8 cellular contexts compared by ENCODE assay signal in genomic region chr12:51393676-51394545, GRCh38. TPM values are rescaled to one million over a fixed set of nuclear protein-coding genes. Genes with fewer than 3 reads are reported as not detected.
DNase-seq lines count a peak whose midpoint lies in the region; ATAC-seq and TF ChIP-seq lines count a peak whose summit lies in the region.

No MANE protein-coding gene starts in this region.

- H3K9me3 ChIP-seq in IMR-90 (ENCODE audit: control insufficient read depth, insufficient read depth, low read length) (no peaks in the 10 kb centered on the region), esophagus (ENCODE audit: control insufficient read depth in 2 of 2, insufficient read depth in 1 of 2, low read depth in 1 of 2, low read length in 1 of 2) (no peaks in the 10 kb centered on the region)

- H2AFZ ChIP-seq in IMR-90 (replicated peaks; ENCODE audit: low read length, poor library complexity): peak overlapping the region; percentile 67

- in situ Hi-C loops in IMR-90 (cut with MboI; ENCODE audit: low sequenced_read_pairs): no loop called here

- TF ChIP-seq RAD21 in IMR-90 (IDR thresholded peaks at IDR 0.05; ENCODE audit: low read length): no peak

- intact Hi-C loops in IMR-90 (cut with micrococcal nuclease): no loop called here
- intact Hi-C loops in Calu3 (cut with micrococcal nuclease; ENCODE audit: unreplicated experiment): no loop called here

- peaks cover 0 to 19% of the 10 kb centered on the region in 2 experiments; a peak in 2 of 4 replicates for H3K79me1 ChIP-seq in IMR-90 (ENCODE audit: low read depth in 1 of 2, low read length in 2 of 2)

- H3K4ac ChIP-seq in IMR-90 (ENCODE audit: low read depth, low read length): peak overlapping the region; percentile 99

- H4K91ac ChIP-seq in IMR-90 (ENCODE audit: insufficient read depth, low read depth, low read length): peak overlapping the region; percentile 97

- dilution Hi-C loops in IMR-90 (cut with HindIII; ENCODE audit: low sequenced_read_pairs, unreplicated experiment): no loop called here

- H3K23ac ChIP-seq in IMR-90 (ENCODE audit: low read depth, low read length): peak overlapping the region; percentile 93

- BruUV-seq in IMR-90 (replicated peaks; lab: Mats Ljungman, UMichigan) (no TSS peak), Calu3 (replicated peaks; lab: Mats Ljungman, UMichigan) (no TSS peak)

- peak overlapping the region; percentile 95 for H3K14ac ChIP-seq in IMR-90 (replicated peaks; ENCODE audit: low read depth, low read length)

- peak overlapping the region; percentile 98 for H2BK120ac ChIP-seq in IMR-90 (ENCODE audit: low read depth, low read length)

- H2AK5ac ChIP-seq in IMR-90 (ENCODE audit: low read depth, low read length): peak overlapping the region; percentile 99

- H3K27me3 ChIP-seq in IMR-90 (ENCODE audit: control insufficient read depth, insufficient read depth, low read length) (no peaks in the 10 kb centered on the region), esophagus (ENCODE audit: control insufficient read depth in 1 of 2, insufficient read depth in 2 of 2, low read length in 2 of 2) (no peaks in the 10 kb centered on the region)

- H3K4me2 ChIP-seq in IMR-90 (ENCODE audit: low read depth, low read length): peak overlapping the region; percentile 21; the same call in 1 of the 2 replicates

- peaks cover 18% of the 10 kb centered on the region for H3K4me1 ChIP-seq in IMR-90 (ENCODE audit: control insufficient read depth, insufficient read depth, low read length)
- peaks cover 0 to 3% of the 10 kb centered on the region in 2 donors for H3K4me1 ChIP-seq in esophagus (ENCODE audit: control insufficient read depth in 2 of 2, insufficient read depth in 2 of 2, low read length in 1 of 2)

- H3K4me3 Mint-ChIP-seq in nephron progenitor cell: no peak overlapping the region
- H3K4me3 Mint-ChIP-seq in Calu3 (ENCODE audit: low read depth, unreplicated experiment): no peak overlapping the region

- H3K4me1 Mint-ChIP-seq in nephron progenitor cell: peaks cover 20% of the 10 kb centered on the region
- peaks cover 13% of the 10 kb centered on the region for H3K4me1 Mint-ChIP-seq in Calu3 (ENCODE audit: low read depth, unreplicated experiment)

- WGBS in IMR-90 (ENCODE audit: extremely low coverage in 2 of 2, insufficient read length in 1 of 2), 2 experiments: 73% methylated on average over 2 of the region's 14 CpGs; no CpG with 5 or more reads in 1 of the 2 experiments
- 73 to 77% methylated on average over 14 of the region's 14 CpGs for WGBS in esophagus, 2 donors

- peak overlapping the region; percentile 95 to 98 for H4K8ac ChIP-seq in IMR-90 (ENCODE audit: low read depth in 2 of 2, low read length in 2 of 2)

- H3K9ac ChIP-seq in IMR-90 (ENCODE audit: low read depth, low read length): peak overlapping the region; percentile 29; the same call in 1 of the 2 replicates

- peak overlapping the region; percentile 86 for H4K5ac ChIP-seq in IMR-90 (ENCODE audit: low read depth, low read length)

- TF ChIP-seq CTCF in IMR-90 (conservative IDR thresholded peaks at IDR 0.05; ENCODE audit: low read depth, low read length) (no peak), nephron progenitor cell (IDR thresholded peaks at IDR 0.05) (no peak), Calu3 (IDR thresholded peaks at IDR 0.05; ENCODE audit: unreplicated experiment) (no peak)

- POLR2A ChIA-PET in IMR-90 (lab: Charles Lee; ENCODE audit: unreplicated experiment): no interaction called here

- H3K36me3 ChIP-seq in IMR-90 (ENCODE audit: control insufficient read depth, insufficient read depth, low read length) (no peaks in the 10 kb centered on the region), esophagus (ENCODE audit: control insufficient read depth in 2 of 2, insufficient read depth in 2 of 2, low read length in 1 of 2) (no peaks in the 10 kb centered on the region)

- peak overlapping the region; percentile 66 for H2AK9ac ChIP-seq in IMR-90 (replicated peaks; ENCODE audit: low read depth, low read length, poor library complexity)

- H3K36me3 Mint-ChIP-seq in nephron progenitor cell (ENCODE audit: low read depth) (no peaks in the 10 kb centered on the region), Calu3 (ENCODE audit: insufficient read depth, unreplicated experiment) (peaks cover 32% of the 10 kb centered on the region)

- H3K9me1 ChIP-seq in IMR-90 (ENCODE audit: insufficient read depth, low read length): peaks cover 24% of the 10 kb centered on the region

- H3K27me3 Mint-ChIP-seq in nephron progenitor cell (ENCODE audit: low read depth, poor library complexity) (peaks cover 71% of the 10 kb centered on the region), Calu3 (ENCODE audit: unreplicated experiment) (no peaks in the 10 kb centered on the region)

- TF ChIP-seq POLR2A in IMR-90 (IDR thresholded peaks at IDR 0.05; ENCODE audit: low read depth, low read length): no peak

- peak overlapping the region; percentile 96 for H2BK20ac ChIP-seq in IMR-90 (ENCODE audit: low read depth, low read length)

- H4K20me1 ChIP-seq in IMR-90 (ENCODE audit: insufficient read depth, low read length): no peaks in the 10 kb centered on the region

- peak; percentile 72 for ATAC-seq in IMR-90 (ENCODE audit: low read depth)

- H3K9me3 Mint-ChIP-seq in nephron progenitor cell: no peaks in the 10 kb centered on the region
- H3K9me3 Mint-ChIP-seq in Calu3 (ENCODE audit: low read depth, unreplicated experiment): no peaks in the 10 kb centered on the region

- peak overlapping the region; percentile 73 for H3K27ac ChIP-seq in IMR-90 (ENCODE audit: insufficient read depth, low read length)
- peak overlapping the region; percentile 10 to 42 for H3K27ac ChIP-seq in esophagus (ENCODE audit: low read depth in 2 of 2, low read length in 1 of 2)
- H3K27ac ChIP-seq in caudate nucleus (ENCODE audit: low read depth, low read length): no peak overlapping the region

- peak overlapping the region; percentile 87 for H2BK5ac ChIP-seq in IMR-90 (ENCODE audit: low read depth, low read length, poor library complexity, severe bottlenecking)

- H3K27ac Mint-ChIP-seq in nephron progenitor cell (no peak overlapping the region), Calu3 (ENCODE audit: unreplicated experiment) (no peak overlapping the region)

- peak overlapping the region; percentile 62 for H3K18ac ChIP-seq in IMR-90 (ENCODE audit: low read depth, low read length)

- DNase-seq in IMR-90 (peak; percentile 96), nephron progenitor cell (no peak), Calu3 (no peak), caudate nucleus (lab: John Stamatoyannopoulos, UW) (no peak)
- peak; percentile 52 to 61 for DNase-seq in activated CD4-positive, alpha-beta T cell treated with anti-CD3 and anti-CD28 coated beads, Interleukin-2, amount 50 U/mL, for 48 hours
- DNase-seq in stimulated activated CD4-positive, alpha-beta T cell treated with anti-CD3 and anti-CD28 coated beads, Interleukin-2, amount 100 ng/mL, for 4 hours (ENCODE audit: low read depth): peak; percentile 57
- no peak for DNase-seq in activated CD4-positive, CD25-positive, alpha-beta regulatory T cell (lab: John Stamatoyannopoulos, UW)

- H3K4me3 ChIP-seq in IMR-90 (ENCODE audit: insufficient read depth, low read depth, low read length) (no peak overlapping the region), esophagus (ENCODE audit: low read depth in 1 of 2, low read length in 2 of 2) (no peak overlapping the region)

- H2BK15ac ChIP-seq in IMR-90 (ENCODE audit: low read depth, low read length): peak overlapping the region; percentile 96

- peak overlapping the region; percentile 48 for H3K56ac ChIP-seq in IMR-90 (ENCODE audit: extremely low read depth, insufficient read depth, low read length)

- CTCF ChIA-PET in IMR-90 (lab: Yijun Ruan, JAX) (no interaction called here), Calu3 (lab: Charles Lee) (no interaction called here)

TF ChIP-seq in IMR-90, 13 proteins besides CTCF, POLR2A, EP300 and RAD21:
- peak; percentile 62 for TF ChIP-seq BHLHE40 (IDR thresholded peaks at IDR 0.05; ENCODE audit: low read depth, low read length)
- TF ChIP-seq FOS (IDR thresholded peaks at IDR 0.05; ENCODE audit: low read depth, low read length): peak; percentile 30
- TF ChIP-seq MAZ (IDR thresholded peaks at IDR 0.05; ENCODE audit: borderline replicate concordance, low read depth, low read length): no peak

RNA-seq across cellular contexts. Expression of gene GALNT6, which starts 2.7 kb away (rescaled TPM):
- total RNA-seq in IMR-90 (2012; rRNA removed) (21.4 and 23.7 TPM in 2 replicates), Calu3 (2022) (34.0 and 45.3 TPM in 2 replicates)
- polyA plus RNA-seq in IMR-90 (2012; rRNA removed) (16.4 and 17.1 TPM in 2 replicates), esophagus (1 to 10 TPM in 1 of 2 donors, under 1 TPM in 1; 0.94 to 1.1 TPM)
- polyA plus RNA-seq in IMR-90 (2012; cell fraction: cytosol; rRNA removed): 10.8 and 12.1 TPM in 2 replicates
- 8.3 and 10.0 TPM in 2 replicates for polyA plus RNA-seq in IMR-90 (2012; cell fraction: nucleus; rRNA removed; ENCODE audit: low replicate concordance)

RNA-seq across cellular contexts. Expression of gene SLC4A8, which starts 30.7 kb away (rescaled TPM):
- total RNA-seq in IMR-90 (2012; rRNA removed) (4.4 and 5.2 TPM in 2 replicates), Calu3 (2022) (0.76 and 1.1 TPM in 2 replicates)
- polyA plus RNA-seq in IMR-90 (2012; rRNA removed) (3.1 and 3.2 TPM in 2 replicates), esophagus (under 1 TPM; 0.04 to 0.05 TPM)
- polyA plus RNA-seq in IMR-90 (2012; cell fraction: cytosol; rRNA removed): 1.0 and 3.3 TPM in 2 replicates
- 1.7 and 5.6 TPM in 2 replicates for polyA plus RNA-seq in IMR-90 (2012; cell fraction: nucleus; rRNA removed; ENCODE audit: low replicate concordance)

RNA-seq across cellular contexts. Expression of gene CELA1, which starts 47.4 kb away (rescaled TPM):
- total RNA-seq in IMR-90 (2012; rRNA removed) (not detected in 2 replicates), Calu3 (2022) (not detected in 2 replicates)
- polyA plus RNA-seq in IMR-90 (2012; rRNA removed) (not detected in 2 replicates), esophagus (not detected)
- polyA plus RNA-seq in IMR-90 (2012; cell fraction: cytosol; rRNA removed): 0.08 TPM in 1 of 2 replicates, not detected in the other
- polyA plus RNA-seq in IMR-90 (2012; cell fraction: nucleus; rRNA removed; ENCODE audit: low replicate concordance): 0.23 TPM in 1 of 2 replicates, not detected in the other

Comparison
In these comparisons a context has a peak if more than half of its experiments do, and no peak if none do; other contexts are left out.
1. DNase-seq: peak in IMR-90 (single experiment), activated CD4-positive, alpha-beta T cell treated with anti-CD3 and anti-CD28 coated beads, Interleukin-2, amount 50 U/mL, for 48 hours (2 of 2) and stimulated activated CD4-positive, alpha-beta T cell treated with anti-CD3 and anti-CD28 coated beads, Interleukin-2, amount 100 ng/mL, for 4 hours (single experiment); none in nephron progenitor cell (single experiment), Calu3 (single experiment), caudate nucleus (0 of 61) and activated CD4-positive, CD25-positive, alpha-beta regulatory T cell (0 of 4).